1 cellular context compared by ENCODE assay signal in the genomic region with DNA sequence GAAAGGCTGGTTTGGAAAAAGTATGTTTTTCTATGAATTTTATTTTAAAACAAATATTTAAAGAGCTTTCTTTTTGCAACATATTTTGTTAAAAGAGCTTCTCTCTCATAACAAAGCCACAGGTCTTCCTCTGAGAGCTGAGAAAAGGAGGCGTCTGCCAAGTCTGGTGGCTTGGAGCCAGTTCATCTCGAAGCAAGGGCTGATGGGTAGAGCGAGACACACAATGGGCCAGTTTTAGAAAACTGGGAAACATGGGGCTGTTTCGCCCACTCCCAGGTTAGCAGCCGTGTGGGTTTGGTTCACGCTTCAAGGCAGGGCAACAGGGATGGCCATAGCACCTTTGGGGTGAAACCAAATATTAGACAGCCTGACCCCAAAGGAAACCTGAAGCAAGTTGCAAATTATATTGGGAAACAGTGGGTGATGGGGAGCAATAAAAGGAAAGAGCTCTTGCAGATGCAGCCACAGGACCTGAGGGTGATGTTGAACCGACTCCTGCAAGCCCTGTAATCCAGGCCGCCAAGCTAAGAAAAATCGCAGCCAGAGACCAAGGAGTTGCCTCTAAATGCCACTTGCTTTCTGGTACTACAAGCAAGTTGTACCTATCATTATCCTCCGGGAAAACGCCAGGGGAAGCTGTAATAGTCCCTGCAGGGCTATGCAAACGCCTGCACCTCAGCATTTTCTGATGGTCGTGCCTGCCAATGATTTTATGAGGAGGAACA.
TF ChIP-seq lines count a peak whose summit lies in the region.

No MANE protein-coding gene starts in this region.

TF ChIP-seq in GM23338, 12 proteins besides CTCF, POLR2A, EP300 and RAD21 (continued from another document):
- TF ChIP-seq, protein P1, sequence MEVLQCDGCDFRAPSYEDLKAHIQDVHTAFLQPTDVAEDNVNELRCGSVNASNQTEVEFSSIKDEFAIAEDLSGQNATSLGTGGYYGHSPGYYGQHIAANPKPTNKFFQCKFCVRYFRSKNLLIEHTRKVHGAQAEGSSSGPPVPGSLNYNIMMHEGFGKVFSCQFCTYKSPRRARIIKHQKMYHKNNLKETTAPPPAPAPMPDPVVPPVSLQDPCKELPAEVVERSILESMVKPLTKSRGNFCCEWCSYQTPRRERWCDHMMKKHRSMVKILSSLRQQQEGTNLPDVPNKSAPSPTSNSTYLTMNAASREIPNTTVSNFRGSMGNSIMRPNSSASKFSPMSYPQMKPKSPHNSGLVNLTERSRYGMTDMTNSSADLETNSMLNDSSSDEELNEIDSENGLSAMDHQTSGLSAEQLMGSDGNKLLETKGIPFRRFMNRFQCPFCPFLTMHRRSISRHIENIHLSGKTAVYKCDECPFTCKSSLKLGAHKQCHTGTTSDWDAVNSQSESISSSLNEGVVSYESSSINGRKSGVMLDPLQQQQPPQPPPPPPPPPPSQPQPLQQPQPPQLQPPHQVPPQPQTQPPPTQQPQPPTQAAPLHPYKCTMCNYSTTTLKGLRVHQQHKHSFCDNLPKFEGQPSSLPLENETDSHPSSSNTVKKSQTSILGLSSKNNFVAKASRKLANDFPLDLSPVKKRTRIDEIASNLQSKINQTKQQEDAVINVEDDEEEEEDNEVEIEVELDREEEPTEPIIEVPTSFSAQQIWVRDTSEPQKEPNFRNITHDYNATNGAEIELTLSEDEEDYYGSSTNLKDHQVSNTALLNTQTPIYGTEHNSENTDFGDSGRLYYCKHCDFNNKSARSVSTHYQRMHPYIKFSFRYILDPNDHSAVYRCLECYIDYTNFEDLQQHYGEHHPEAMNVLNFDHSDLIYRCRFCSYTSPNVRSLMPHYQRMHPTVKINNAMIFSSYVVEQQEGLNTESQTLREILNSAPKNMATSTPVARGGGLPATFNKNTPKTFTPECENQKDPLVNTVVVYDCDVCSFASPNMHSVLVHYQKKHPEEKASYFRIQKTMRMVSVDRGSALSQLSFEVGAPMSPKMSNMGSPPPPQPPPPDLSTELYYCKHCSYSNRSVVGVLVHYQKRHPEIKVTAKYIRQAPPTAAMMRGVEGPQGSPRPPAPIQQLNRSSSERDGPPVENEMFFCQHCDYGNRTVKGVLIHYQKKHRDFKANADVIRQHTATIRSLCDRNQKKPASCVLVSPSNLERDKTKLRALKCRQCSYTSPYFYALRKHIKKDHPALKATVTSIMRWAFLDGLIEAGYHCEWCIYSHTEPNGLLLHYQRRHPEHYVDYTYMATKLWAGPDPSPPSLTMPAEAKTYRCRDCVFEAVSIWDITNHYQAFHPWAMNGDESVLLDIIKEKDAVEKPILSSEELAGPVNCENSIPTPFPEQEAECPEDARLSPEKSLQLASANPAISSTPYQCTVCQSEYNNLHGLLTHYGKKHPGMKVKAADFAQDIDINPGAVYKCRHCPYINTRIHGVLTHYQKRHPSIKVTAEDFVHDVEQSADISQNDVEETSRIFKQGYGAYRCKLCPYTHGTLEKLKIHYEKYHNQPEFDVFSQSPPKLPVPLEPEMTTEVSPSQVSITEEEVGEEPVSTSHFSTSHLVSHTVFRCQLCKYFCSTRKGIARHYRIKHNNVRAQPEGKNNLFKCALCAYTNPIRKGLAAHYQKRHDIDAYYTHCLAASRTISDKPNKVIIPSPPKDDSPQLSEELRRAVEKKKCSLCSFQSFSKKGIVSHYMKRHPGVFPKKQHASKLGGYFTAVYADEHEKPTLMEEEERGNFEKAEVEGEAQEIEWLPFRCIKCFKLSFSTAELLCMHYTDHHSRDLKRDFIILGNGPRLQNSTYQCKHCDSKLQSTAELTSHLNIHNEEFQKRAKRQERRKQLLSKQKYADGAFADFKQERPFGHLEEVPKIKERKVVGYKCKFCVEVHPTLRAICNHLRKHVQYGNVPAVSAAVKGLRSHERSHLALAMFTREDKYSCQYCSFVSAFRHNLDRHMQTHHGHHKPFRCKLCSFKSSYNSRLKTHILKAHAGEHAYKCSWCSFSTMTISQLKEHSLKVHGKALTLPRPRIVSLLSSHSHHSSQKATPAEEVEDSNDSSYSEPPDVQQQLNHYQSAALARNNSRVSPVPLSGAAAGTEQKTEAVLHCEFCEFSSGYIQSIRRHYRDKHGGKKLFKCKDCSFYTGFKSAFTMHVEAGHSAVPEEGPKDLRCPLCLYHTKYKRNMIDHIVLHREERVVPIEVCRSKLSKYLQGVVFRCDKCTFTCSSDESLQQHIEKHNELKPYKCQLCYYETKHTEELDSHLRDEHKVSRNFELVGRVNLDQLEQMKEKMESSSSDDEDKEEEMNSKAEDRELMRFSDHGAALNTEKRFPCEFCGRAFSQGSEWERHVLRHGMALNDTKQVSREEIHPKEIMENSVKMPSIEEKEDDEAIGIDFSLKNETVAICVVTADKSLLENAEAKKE (CRISPR knock-in tag; IDR thresholded peaks at IDR 0.05), result no peak
- TF ChIP-seq JUNB (IDR thresholded peaks at IDR 0.05; ENCODE audit: unreplicated experiment) (no peak), ZNF331 (CRISPR knock-in tag; IDR thresholded peaks at IDR 0.05; ENCODE audit: low read depth) (no peak), NANOG (IDR thresholded peaks at IDR 0.05; ENCODE audit: borderline replicate concordance) (no peak), CREB1 (CRISPR knock-in tag; IDR thresholded peaks at IDR 0.05; ENCODE audit: low read depth) (no peak), POLR2AphosphoS5 (IDR thresholded peaks at IDR 0.05; ENCODE audit: low read depth) (no peak), STAT1 (IDR thresholded peaks at IDR 0.05; ENCODE audit: unreplicated experiment) (no peak), ZNF114 (CRISPR knock-in tag; IDR thresholded peaks at IDR 0.05) (no peak)
